Comparison of ENCODE assay signal across 12 cellular contexts in the genomic region with DNA sequence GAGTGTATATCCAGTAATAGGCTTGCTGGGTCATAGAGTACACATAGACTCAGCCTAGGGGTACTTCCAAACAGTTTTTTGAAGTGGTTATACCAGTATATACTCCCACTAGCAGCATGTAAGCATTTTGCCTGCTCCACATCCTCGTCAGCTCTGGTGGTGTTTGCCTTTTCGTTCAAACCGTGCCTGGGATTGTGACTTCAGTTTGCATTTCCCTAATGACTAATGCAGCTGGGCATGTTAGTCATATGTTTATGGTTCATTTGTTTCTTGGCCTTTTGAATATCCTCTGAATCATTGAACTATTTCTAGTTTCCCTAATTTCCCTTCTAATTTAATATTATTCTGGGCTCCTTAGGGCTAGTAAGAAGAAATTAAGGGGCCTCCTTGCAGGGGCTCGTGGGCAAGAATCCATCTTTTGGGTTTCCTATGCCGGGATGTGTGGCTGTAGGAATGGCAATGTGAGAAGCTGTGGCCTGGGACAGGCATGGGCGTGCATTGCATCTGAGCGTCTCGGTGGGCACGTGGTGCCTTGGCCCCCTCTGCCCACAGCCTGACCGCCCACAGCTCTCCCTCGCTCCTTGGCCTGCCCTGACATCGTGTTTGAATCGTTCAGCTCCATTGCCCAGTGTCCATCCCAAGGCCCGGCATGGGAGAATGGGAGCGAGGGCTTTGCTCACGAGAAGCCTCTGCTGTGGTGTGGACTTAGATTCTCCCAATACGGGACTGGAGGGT. TPM values are rescaled to one million over a fixed set of nuclear protein-coding genes. Genes with fewer than 3 reads are reported as not detected.
DNase-seq lines count a peak whose midpoint lies in the region; ATAC-seq and TF ChIP-seq lines count a peak whose summit lies in the region.
"Had no signal": no experiment of that assay in that cellular context is flagged by ENCODE, and none has a peak within 500 bp of the region (broad histone marks: within the 10 kb centered on the region; RNA-seq: fewer than 3 reads in every experiment).

No MANE protein-coding gene starts in this region.

- H3K27ac ChIP-seq in AG04450 (ENCODE audit: low read depth, low read length): peak overlapping the region; percentile 73
- H3K27ac ChIP-seq in mammary epithelial cell (ENCODE audit: insufficient read depth, low read depth, low read length): no peak overlapping the region
- no peak overlapping the region for H3K27ac ChIP-seq in thyroid gland
- H3K27ac ChIP-seq in Peyer's patch: no peak overlapping the region

- H3K4me2 ChIP-seq in mammary epithelial cell (ENCODE audit: insufficient read depth, low read depth, low read length): peak overlapping the region; percentile 12

- H3K36me3 ChIP-seq in mammary epithelial cell (ENCODE audit: insufficient read depth, low read length) (no peaks in the 10 kb centered on the region), thyroid gland (peaks cover 3 to 7% of the 10 kb centered on the region in 2 donors), Peyer's patch (peaks cover 0 to 30% (median 0%) of the 10 kb centered on the region in 3 donors)

- no peaks in the 10 kb centered on the region for H3K79me2 ChIP-seq in mammary epithelial cell (ENCODE audit: insufficient read depth, low read length)

- DNase-seq in AG04450 (ENCODE audit: low read depth, low spot score) (peak; percentile 85), HT-29 (ENCODE audit: low spot score) (peak; percentile 6), mammary epithelial cell (peak; percentile 91), lung microvascular endothelial cell (ENCODE audit: low read depth in 2 of 2) (peak; percentile 55 to 94), thyroid gland (no peak), Peyer's patch (no peak)
- no peak for DNase-seq in activated T-cell treated with anti-CD3 and anti-CD28 coated beads, Interleukin-2, amount 50 U/mL, for 1 hour
- DNase-seq: activated CD4-positive, alpha-beta T cell treated with anti-CD3 and anti-CD28 coated beads, Interleukin-2, amount 10 ng/mL, durations not matched to agents 24 days and 14 days; Caco-2; Kasumi-1; right cardiac atrium had no signal

- no TSS peak for BruUV-seq in mammary epithelial cell (replicated peaks; lab: Mats Ljungman, UMichigan)

- H3K9me3 ChIP-seq in AG04450 (ENCODE audit: control insufficient read depth, insufficient read depth, low read length): peaks cover 20% of the 10 kb centered on the region
- H3K9me3 ChIP-seq in mammary epithelial cell (replicated peaks; ENCODE audit: insufficient read depth, low read length): no peaks in the 10 kb centered on the region
- no peaks in the 10 kb centered on the region for H3K9me3 ChIP-seq in thyroid gland
- no peaks in the 10 kb centered on the region for H3K9me3 ChIP-seq in Peyer's patch
- H3K9me3 ChIP-seq: Caco-2 had no signal

- in situ Hi-C loops in mammary epithelial cell (cut with MboI; ENCODE audit: low sequenced_read_pairs in 2 of 2): loop anchor here in 1 of 2 donors (10.0 kb wide), 1 partner anchor 314 kb away; no protein-coding TSS in a partner anchor

- intact Hi-C loops in mammary epithelial cell (cut with micrococcal nuclease): no loop called here
- intact Hi-C loops in thyroid gland (cut with DNase I): no loop called here

- WGBS in mammary epithelial cell (ENCODE audit: low coverage, missing lambda C conversion rate): 70% methylated on average over 16 of the region's 17 CpGs
- WGBS in thyroid gland, 2 donors: 90 to 92% methylated on average over 17 of the region's 17 CpGs

- no peak overlapping the region for H3K4me3 ChIP-seq in AG04450 (ENCODE audit: low read depth, low read length)
- H3K4me3 ChIP-seq in mammary epithelial cell (replicated peaks in 1 of 3; ENCODE audit: insufficient read depth in 1 of 3, low read depth in 2 of 3, low read length in 3 of 3): no peak overlapping the region
- H3K4me3 ChIP-seq in thyroid gland (replicated peaks in 1 of 3): no peak overlapping the region
- H3K4me3 ChIP-seq in Peyer's patch: no peak overlapping the region

- dilution Hi-C loops in mammary epithelial cell (cut with HindIII; ENCODE audit: low sequenced_read_pairs): no loop called here

- TF ChIP-seq CTCF in AG04450 (IDR thresholded peaks at IDR 0.05; ENCODE audit: low read depth, low read length) (no peak), mammary epithelial cell (conservative IDR thresholded peaks at IDR 0.05 in 1 of 2, IDR thresholded peaks at IDR 0.05 in 1 of 2; ENCODE audit: extremely low read depth in 1 of 2, insufficient read depth in 1 of 2, low read depth in 1 of 2, low read length in 2 of 2) (no peak), thyroid gland (IDR thresholded peaks at IDR 0.05) (no peak), Peyer's patch (IDR thresholded peaks at IDR 0.05) (no peak)

- no peak for TF ChIP-seq POLR2A in thyroid gland (IDR thresholded peaks at IDR 0.05)
- no peak for TF ChIP-seq POLR2A in Peyer's patch (IDR thresholded peaks at IDR 0.05)

- H3K27me3 ChIP-seq in AG04450 (ENCODE audit: control insufficient read depth, insufficient read depth, low read length) (no peaks in the 10 kb centered on the region), mammary epithelial cell (ENCODE audit: insufficient read depth, low read length) (no peaks in the 10 kb centered on the region), thyroid gland (no peaks in the 10 kb centered on the region), Peyer's patch (no peaks in the 10 kb centered on the region)

- H4K20me1 ChIP-seq in mammary epithelial cell (ENCODE audit: insufficient read depth, low read length): no peaks in the 10 kb centered on the region

- H3K9ac ChIP-seq in mammary epithelial cell (ENCODE audit: insufficient read depth, low read length): no peak overlapping the region

- peaks cover 19% of the 10 kb centered on the region for H3K4me1 ChIP-seq in mammary epithelial cell (ENCODE audit: insufficient read depth, low read length)
- peaks cover 3 to 13% of the 10 kb centered on the region in 2 donors for H3K4me1 ChIP-seq in thyroid gland
- no peaks in the 10 kb centered on the region for H3K4me1 ChIP-seq in Peyer's patch
- H3K4me1 ChIP-seq: Caco-2 had no signal

- H2AFZ ChIP-seq in mammary epithelial cell (ENCODE audit: low read depth, low read length): peak overlapping the region; percentile 61

- no peak for ATAC-seq in GM21390 (IDR thresholded peaks at IDR 0.05; ENCODE audit: unreplicated experiment)
- ATAC-seq: right cardiac atrium had no signal

- CTCF ChIA-PET in AG04450 (lab: Charles Lee): interaction anchor here (0.6 to 1.3 kb wide), 5 partner anchors 10 to 325 kb away, joined by 3 to 4 read pairs (median 3); no protein-coding TSS in a partner anchor
- CTCF ChIA-PET in mammary epithelial cell (lab: Charles Lee; ENCODE audit: low non-redundant PET): interaction anchor here (0.6 kb wide), 2 partner anchors 39 to 994 kb away, joined by 4 to 8 read pairs; no protein-coding TSS in a partner anchor

- POLR2A ChIA-PET in AG04450 (lab: Yijun Ruan, JAX): interaction anchor here (0.6 to 1.4 kb wide), 2 partner anchors 19 to 116 kb away, joined by 3 to 4 read pairs; no protein-coding TSS in a partner anchor

RNA-seq across cellular contexts. Expression of gene FAH, which starts 26.4 kb away (rescaled TPM):
- polyA plus RNA-seq in AG04450 (2011; rRNA removed) (53.0 and 59.8 TPM in 2 replicates), mammary epithelial cell (34.0 TPM)
- 76.4 and 105 TPM in 2 replicates for polyA minus RNA-seq in AG04450 (2011; rRNA and poly(A)+ RNA removed)
- total RNA-seq in HT-29 (2014; rRNA removed; shearing (Covaris generic)): 27.6 and 32.9 TPM in 2 replicates
- total RNA-seq in mammary epithelial cell (10 to 100 TPM; 21.2 to 30.8 TPM), lung microvascular endothelial cell (3.4 and 9.4 TPM in 2 replicates), thyroid gland (10 to 100 TPM; 14.0 to 30.2 (median 21.2) TPM), Peyer's patch (10 to 100 TPM in 3 of 4 donors, 1 to 10 TPM in 1; 6.6 to 17.3 (median 15.3) TPM)
- polyA minus RNA-seq in mammary epithelial cell: 55.0 TPM

Comparison
In these comparisons a context has a peak if more than half of its experiments do, and no peak if none do; other contexts are left out.
1. DNase-seq: peak in AG04450 (single experiment), HT-29 (single experiment), mammary epithelial cell (single experiment) and lung microvascular endothelial cell (2 of 2); none in activated T-cell treated with anti-CD3 and anti-CD28 coated beads, Interleukin-2, amount 50 U/mL, for 1 hour (single experiment), thyroid gland (0 of 2) and Peyer's patch (0 of 3).